ENCODE assay signal across 1 cellular context in the genomic region with DNA sequence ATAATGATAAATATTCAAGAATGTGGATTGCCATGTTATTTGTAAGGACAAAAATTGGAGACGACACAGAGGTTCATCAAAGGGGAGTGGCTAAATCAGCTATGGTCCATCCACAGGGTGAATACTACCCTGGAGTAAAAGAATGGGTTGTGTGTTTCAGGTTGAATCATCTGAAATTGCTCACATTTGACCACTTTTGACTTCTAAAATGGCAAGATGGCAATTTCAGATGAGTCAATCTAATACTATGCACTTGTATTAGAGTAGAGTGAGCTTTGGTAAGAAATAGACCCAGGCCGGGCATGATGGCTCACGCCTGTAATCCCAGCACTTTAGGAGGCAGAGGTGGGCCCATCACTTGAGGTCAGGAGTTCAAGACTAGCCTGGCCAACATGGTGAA.
TF ChIP-seq lines count a peak whose summit lies in the region.

No MANE protein-coding gene starts in this region.

TF ChIP-seq in WTC11, 78 proteins besides CTCF, POLR2A, EP300 and RAD21 (continued from another document):
- TF ChIP-seq CDX4 (CRISPR knock-in tag; IDR thresholded peaks at IDR 0.05; ENCODE audit: borderline replicate concordance) = no peak
- no peak for TF ChIP-seq IRF1 (CRISPR knock-in tag; IDR thresholded peaks at IDR 0.05)
- no peak for TF ChIP-seq ZNF138 (CRISPR knock-in tag; conservative IDR thresholded peaks at IDR 0.05)
- TF ChIP-seq GTF2I (CRISPR knock-in tag; conservative IDR thresholded peaks at IDR 0.05) = no peak
- TF ChIP-seq ATF3 (CRISPR knock-in tag; conservative IDR thresholded peaks at IDR 0.05) = no peak
- TF ChIP-seq GRHL2 (CRISPR knock-in tag; IDR thresholded peaks at IDR 0.05; ENCODE audit: insufficient replicate concordance, severe bottlenecking) = no peak
- no peak for TF ChIP-seq NFATC4 (CRISPR knock-in tag; IDR thresholded peaks at IDR 0.05)
